In genomic region chr5:158277276-158277675, GRCh38 we compare ENCODE assay signal across 22 cellular contexts.
"Had no signal": no experiment of that assay in that cellular context is flagged by ENCODE, and none has a peak within 500 bp of the region (broad histone marks: within the 10 kb centered on the region; RNA-seq: fewer than 3 reads in every experiment).

No MANE protein-coding gene starts in this region.

- H3K27ac Mint-ChIP-seq: activated CD4-positive, alpha-beta memory T cell treated with anti-CD3 and anti-CD28 coated beads for 36 hours; activated naive CD4-positive, alpha-beta T cell treated with anti-CD3 and anti-CD28 coated beads for 36 hours; activated naive CD8-positive, alpha-beta T cell treated with anti-CD3 and anti-CD28 coated beads, Interleukin-2, amount 10 ng/mL, durations not matched to agents 7 days and 5 days; activated T-cell treated with anti-CD3 and anti-CD28 coated beads, Interleukin-2, amount 50 U/mL, for 72 hours; endodermal cell; memory B cell; type B pancreatic cell had no signal

- H3K4me1 Mint-ChIP-seq: activated naive CD8-positive, alpha-beta T cell treated with anti-CD3 and anti-CD28 coated beads, Interleukin-2, amount 10 ng/mL, durations not matched to agents 7 days and 5 days; memory B cell had no signal

- H3K4me3 Mint-ChIP-seq: activated CD4-positive, alpha-beta memory T cell treated with anti-CD3 and anti-CD28 coated beads for 36 hours; activated naive CD4-positive, alpha-beta T cell treated with anti-CD3 and anti-CD28 coated beads for 36 hours; activated naive CD8-positive, alpha-beta T cell treated with anti-CD3 and anti-CD28 coated beads, Interleukin-2, amount 10 ng/mL, durations not matched to agents 7 days and 5 days; activated T-cell treated with anti-CD3 and anti-CD28 coated beads, Interleukin-2, amount 50 U/mL, for 72 hours; endodermal cell; memory B cell; nephron; type B pancreatic cell had no signal

- H3K9me3 Mint-ChIP-seq: activated CD4-positive, alpha-beta memory T cell treated with anti-CD3 and anti-CD28 coated beads for 36 hours; activated naive CD4-positive, alpha-beta T cell treated with anti-CD3 and anti-CD28 coated beads for 36 hours; activated T-cell treated with anti-CD3 and anti-CD28 coated beads, Interleukin-2, amount 50 U/mL, for 72 hours had no signal

- ATAC-seq: activated T-cell treated with anti-CD3 and anti-CD28 coated beads, Interleukin-2, amount 50 U/mL, for 72 hours; heart left ventricle; pancreas; psoas muscle had no signal

- H3K36me3 Mint-ChIP-seq: activated CD4-positive, alpha-beta memory T cell treated with anti-CD3 and anti-CD28 coated beads for 36 hours; activated naive CD8-positive, alpha-beta T cell treated with anti-CD3 and anti-CD28 coated beads, Interleukin-2, amount 10 ng/mL, durations not matched to agents 7 days and 5 days; memory B cell had no signal

- H3K4me3 ChIP-seq: esophagus squamous epithelium, heart left ventricle, pancreas, psoas muscle, right atrium auricular region, spleen, thoracic aorta, vagina had no signal

- DNase-seq: activated CD4-positive, alpha-beta memory T cell treated with anti-CD3 and anti-CD28 coated beads for 36 hours; activated CD4-positive, alpha-beta T cell treated with anti-CD3 and anti-CD28 coated beads for 48 hours; activated effector memory CD4-positive, alpha-beta T cell treated with Interleukin-2 at 50 U/mL for 16 hours; activated naive CD4-positive, alpha-beta T cell treated with anti-CD3 and anti-CD28 coated beads for 36 hours; activated naive CD8-positive, alpha-beta T cell treated with anti-CD3 and anti-CD28 coated beads, Interleukin-2, amount 10 ng/mL, durations not matched to agents 7 days and 5 days; activated T-cell treated with anti-CD3 and anti-CD28 coated beads, Interleukin-2, amount 50 U/mL, for 72 hours; amygdala; cortex of kidney; endodermal cell; esophagus squamous epithelium; heart left ventricle; pancreas; psoas muscle; spleen; stimulated activated CD4-positive, alpha-beta T cell treated with anti-CD3 and anti-CD28 coated beads, Interleukin-4, amount 100 ng/mL, for 1 hour; stimulated activated naive CD4-positive, alpha-beta T cell treated with Interleukin-2 at 50 U/mL for 16 hours had no signal

- H3K27me3 Mint-ChIP-seq: activated CD4-positive, alpha-beta memory T cell treated with anti-CD3 and anti-CD28 coated beads for 36 hours; activated naive CD8-positive, alpha-beta T cell treated with anti-CD3 and anti-CD28 coated beads, Interleukin-2, amount 10 ng/mL, durations not matched to agents 7 days and 5 days had no signal

- H3K9me3 ChIP-seq: esophagus squamous epithelium, pancreas, psoas muscle, right atrium auricular region, spleen, thoracic aorta, vagina had no signal

- H3K4me1 ChIP-seq: esophagus squamous epithelium, heart left ventricle, pancreas, psoas muscle, right atrium auricular region, spleen, vagina had no signal

- H3K36me3 ChIP-seq: esophagus squamous epithelium, heart left ventricle, pancreas, right atrium auricular region, spleen, thoracic aorta, vagina had no signal

- H3K27ac ChIP-seq: esophagus squamous epithelium, heart left ventricle, pancreas, psoas muscle, right atrium auricular region, spleen, thoracic aorta, vagina had no signal

- H3K27me3 ChIP-seq: esophagus squamous epithelium, heart left ventricle, pancreas, right atrium auricular region, spleen, vagina had no signal
